In genomic region chr12:89544730-89545184, GRCh38 we compare ENCODE assay signal across 9 cellular contexts. TPM values are rescaled to one million over a fixed set of nuclear protein-coding genes. Genes with fewer than 3 reads are reported as not detected.
DNase-seq lines count a peak whose midpoint lies in the region; ATAC-seq and TF ChIP-seq lines count a peak whose summit lies in the region.
"Had no signal": no experiment of that assay in that cellular context is flagged by ENCODE, and none has a peak within 500 bp of the region (broad histone marks: within the 10 kb centered on the region; RNA-seq: fewer than 3 reads in every experiment).

No MANE protein-coding gene starts in this region.

- H3K27ac ChIP-seq in GM23248, result no peak overlapping the region

- DNase-seq in GM23248 (peak; percentile 48), NCI-H69 (lab: John Stamatoyannopoulos, UW) (peak; percentile 99), fibroblast of peridontal ligament (ENCODE audit: extremely low read depth) (peak; percentile 54), retina (peak; percentile 72), endothelial cell (ENCODE audit: low spot score) (no peak)
- DNase-seq: activated B cell treated with CpG ODN at 0.5 μM for 24 hours had no signal

- H4K20me1 ChIP-seq in GM23248 (ENCODE audit: insufficient read depth), result no peaks in the 10 kb centered on the region

- H3K27me3 Mint-ChIP-seq in endothelial cell (ENCODE audit: unreplicated experiment), result no peaks in the 10 kb centered on the region
- H3K27me3 Mint-ChIP-seq: activated B cell treated with CpG ODN at 0.5 μM for 24 hours had no signal

- no peak for TF ChIP-seq CTCF in endothelial cell (IDR thresholded peaks at IDR 0.05; ENCODE audit: unreplicated experiment)

- H3K9me3 ChIP-seq in GM23248 (ENCODE audit: low read depth), result no peaks in the 10 kb centered on the region

- H3K9me3 Mint-ChIP-seq in endothelial cell (ENCODE audit: unreplicated experiment), result no peaks in the 10 kb centered on the region
- H3K9me3 Mint-ChIP-seq: activated B cell treated with CpG ODN at 0.5 μM for 24 hours had no signal

- H3K9ac ChIP-seq in GM23248, result no peak overlapping the region

- in situ Hi-C loops in GM23248 (cut with MboI), result no loop called here

- no peaks in the 10 kb centered on the region for H3K9me2 ChIP-seq in GM23248 (ENCODE audit: insufficient read depth)

- no peaks in the 10 kb centered on the region for H3K27me3 ChIP-seq in GM23248 (replicated peaks; ENCODE audit: insufficient read depth)

- peaks cover 16% of the 10 kb centered on the region for H3K4me1 Mint-ChIP-seq in endothelial cell (ENCODE audit: unreplicated experiment)

- H2AFZ ChIP-seq in GM23248, result no peak overlapping the region

- no peak overlapping the region for H3K4me2 ChIP-seq in GM23248 (ENCODE audit: unreplicated experiment)

- no peaks in the 10 kb centered on the region for H3K36me3 ChIP-seq in GM23248 (ENCODE audit: low read depth)

- no peaks in the 10 kb centered on the region for H3F3A ChIP-seq in GM23248 (ENCODE audit: insufficient read depth)

- ATAC-seq in HG02588 (IDR thresholded peaks at IDR 0.05; ENCODE audit: unreplicated experiment) (no peak), GM18519 (IDR thresholded peaks at IDR 0.05; ENCODE audit: low FRiP score, unreplicated experiment) (no peak), GM18909 (IDR thresholded peaks at IDR 0.05; ENCODE audit: poor library complexity, unreplicated experiment) (no peak)

- no peak overlapping the region for H3K27ac Mint-ChIP-seq in endothelial cell (ENCODE audit: unreplicated experiment)
- H3K27ac Mint-ChIP-seq: activated B cell treated with CpG ODN at 0.5 μM for 24 hours had no signal

- H3K36me3 Mint-ChIP-seq in endothelial cell (ENCODE audit: low read depth, unreplicated experiment), result no peaks in the 10 kb centered on the region

- H3K4me1 ChIP-seq in GM23248 (ENCODE audit: insufficient read depth), result peaks cover 10% of the 10 kb centered on the region; the same call in 1 of the 2 replicates

- H3K79me2 ChIP-seq in GM23248 (ENCODE audit: insufficient read depth), result no peaks in the 10 kb centered on the region

- H3K4me3 Mint-ChIP-seq in endothelial cell (ENCODE audit: unreplicated experiment), result no peak overlapping the region
- H3K4me3 Mint-ChIP-seq: activated B cell treated with CpG ODN at 0.5 μM for 24 hours had no signal

- no peak overlapping the region for H3K4me3 ChIP-seq in GM23248

- WGBS in GM23248 (ENCODE audit: low coverage in 1 of 2, low lambda C conversion rate in 2 of 2, missing lambda C conversion rate in 2 of 2), 2 experiments, result 42 to 57% methylated on average over 5 of the region's 5 CpGs

RNA-seq across cellular contexts. Expression of gene POC1B, which starts 18.9 kb away (rescaled TPM):
- 8.3 and 16.8 TPM in 2 replicates for total RNA-seq in GM23248 (2014; rRNA removed; shearing (Covaris generic))
- 14.5 and 15.0 TPM in 2 replicates for polyA plus RNA-seq in GM23248 (2016; fragmentation: Nextera tagmentation; extraction: Ambion mirVana)
- 22.7 TPM for total RNA-seq in endothelial cell (ENCODE audit: unreplicated experiment)

RNA-seq across cellular contexts. Expression of gene GALNT4, which starts 20.2 kb away (rescaled TPM):
- total RNA-seq in GM23248 (2014; rRNA removed; shearing (Covaris generic)), result 6.4 and 10.6 TPM in 2 replicates
- 6.4 and 7.3 TPM in 2 replicates for polyA plus RNA-seq in GM23248 (2016; fragmentation: Nextera tagmentation; extraction: Ambion mirVana)
- 5.7 TPM for total RNA-seq in endothelial cell (ENCODE audit: unreplicated experiment)
